15 cellular contexts compared by ENCODE assay signal in genomic region chr22:16602224-16602727, GRCh38. TPM values are rescaled to one million over a fixed set of nuclear protein-coding genes. Genes with fewer than 3 reads are reported as not detected.
DNase-seq lines count a peak whose midpoint lies in the region; ATAC-seq and TF ChIP-seq lines count a peak whose summit lies in the region.
"Not testable (repeated sequence)": the region's sequence is repeated elsewhere in the genome, so short reads cannot be mapped to it uniquely, and the experiment has no call there.
"Had no signal": no experiment of that assay in that cellular context is flagged by ENCODE, and none has a peak within 500 bp of the region (broad histone marks: within the 10 kb centered on the region; RNA-seq: fewer than 3 reads in every experiment).

No MANE protein-coding gene starts in this region.

- TF ChIP-seq EP300 in sigmoid colon (IDR thresholded peaks at IDR 0.05); transverse colon (IDR thresholded peaks at IDR 0.05; ENCODE audit: low read depth): not testable (repeated sequence)

- H3K9me3 ChIP-seq in body of pancreas; mesenchymal stem cell (ENCODE audit: control insufficient read depth, low read length); sigmoid colon; transverse colon: not testable (repeated sequence)

- H3K27me3 ChIP-seq in body of pancreas; mesenchymal stem cell (ENCODE audit: control insufficient read depth in 1 of 2, insufficient read depth in 1 of 2, low read length in 2 of 2): not testable (repeated sequence)
- peaks cover 11 to 75% (median 22%) of the 10 kb centered on the region in 3 donors for H3K27me3 ChIP-seq in sigmoid colon
- H3K27me3 ChIP-seq in transverse colon: peaks cover 42% of the 10 kb centered on the region

- 2 to 7% methylated on average over 3 to 63 of the region's 70 CpGs for WGBS in body of pancreas, 2 donors
- 95% methylated on average over 46 of the region's 70 CpGs for WGBS in mesenchymal stem cell
- WGBS in sigmoid colon, 2 donors: 4 to 34% methylated on average over 70 of the region's 70 CpGs
- WGBS in transverse colon (ENCODE audit: low coverage in 1 of 2), 2 donors: 62% methylated on average over 39 of the region's 70 CpGs; no CpG with 5 or more reads in 1 of the 2 donors

- peak overlapping the region; percentile 79 to 88 for H3K4me3 Mint-ChIP-seq in CD14-positive monocyte

- intact Hi-C loops in CD14-positive monocyte (cut with micrococcal nuclease); body of pancreas (cut with DNase I); sigmoid colon (cut with DNase I); transverse colon (cut with DNase I; ENCODE audit: low total_unique reads): not testable (repeated sequence)

- DNase-seq in CD14-positive monocyte (ENCODE audit: low spot score); body of pancreas; fibroblast of the aortic adventitia (ENCODE audit: low read depth); mesenchymal stem cell; sigmoid colon; transverse colon: not testable (repeated sequence)
- DNase-seq in KBM-7: peak; percentile 10
- peak; percentile 25 for DNase-seq in activated CD8-positive, alpha-beta memory T cell treated with anti-CD3 and anti-CD28 coated beads, Interleukin-2, amount 50 U/mL, for 4 hours

- in situ Hi-C loops in KBM-7 (cut with MboI; ENCODE audit: low pct_unique_long_range_greater_than_20kb, low sequenced_read_pairs); transverse colon (cut with MboI; ENCODE audit: low pct_ligation_motif_present in 1 of 4, low pct_unique_long_range_greater_than_20kb in 1 of 4, low sequenced_read_pairs in 3 of 4): not testable (repeated sequence)

- H2BK5ac ChIP-seq in mesenchymal stem cell (ENCODE audit: low read depth, low read length, poor library complexity, severe bottlenecking): not testable (repeated sequence)

- not testable (repeated sequence) for H3K4me3 ChIP-seq in body of pancreas
- peak overlapping the region; percentile 63 for H3K4me3 ChIP-seq in fibroblast of the aortic adventitia (ENCODE audit: low read depth, low read length)
- peak overlapping the region in 1 of 2 experiments; percentile 80 for H3K4me3 ChIP-seq in mesenchymal stem cell (ENCODE audit: insufficient read depth in 1 of 2, low read depth in 1 of 2, low read length in 2 of 2)
- H3K4me3 ChIP-seq in sigmoid colon: peak overlapping the region; percentile 37 to 54 (median 49)
- peak overlapping the region in 2 of 4 donors; percentile 34 to 46 for H3K4me3 ChIP-seq in transverse colon

- H4K91ac ChIP-seq in mesenchymal stem cell (ENCODE audit: low read length): not testable (repeated sequence)

- peaks cover 61 to 85% (median 74%) of the 10 kb centered on the region in 3 donors for H3K27me3 Mint-ChIP-seq in CD14-positive monocyte (ENCODE audit: low read depth in 3 of 3)

- H2AFZ ChIP-seq in mesenchymal stem cell (ENCODE audit: low read depth, low read length): not testable (repeated sequence)

- H3K9me3 Mint-ChIP-seq in CD14-positive monocyte: peaks cover 0 to 24% (median 13%) of the 10 kb centered on the region in 7 donors

- not testable (repeated sequence) for H3K23ac ChIP-seq in mesenchymal stem cell (ENCODE audit: low read length in 2 of 2)

- H3K4me1 Mint-ChIP-seq in CD14-positive monocyte: peaks cover 26% of the 10 kb centered on the region

- peak overlapping the region in 2 of 7 donors; percentile 18 to 74 for H3K27ac Mint-ChIP-seq in CD14-positive monocyte

- not testable (repeated sequence) for TF ChIP-seq CTCF in CD14-positive monocyte (IDR thresholded peaks at IDR 0.05); body of pancreas (IDR thresholded peaks at IDR 0.05); fibroblast of the aortic adventitia (IDR thresholded peaks at IDR 0.05; ENCODE audit: insufficient read depth, low read length); sigmoid colon (IDR thresholded peaks at IDR 0.05); transverse colon (IDR thresholded peaks at IDR 0.05)

- H4K8ac ChIP-seq in mesenchymal stem cell (ENCODE audit: low read length): not testable (repeated sequence)

- not testable (repeated sequence) for H2BK15ac ChIP-seq in mesenchymal stem cell (ENCODE audit: low read depth, poor library complexity, severe bottlenecking)

- peaks cover 0 to 15% of the 10 kb centered on the region in 2 donors for H3K36me3 Mint-ChIP-seq in CD14-positive monocyte

- H2BK120ac ChIP-seq in mesenchymal stem cell (ENCODE audit: low read depth, low read length): not testable (repeated sequence)

- peak; percentile 17 for ATAC-seq in body of pancreas

- not testable (repeated sequence) for H2BK12ac ChIP-seq in mesenchymal stem cell (ENCODE audit: low read length in 2 of 2)

- not testable (repeated sequence) for H3K4ac ChIP-seq in mesenchymal stem cell (ENCODE audit: low read depth in 1 of 2, low read length in 2 of 2)

- not testable (repeated sequence) for H2AK5ac ChIP-seq in mesenchymal stem cell (ENCODE audit: low read length, severe bottlenecking)

- not testable (repeated sequence) for H3K36me3 ChIP-seq in body of pancreas (replicated peaks in 1 of 2; ENCODE audit: insufficient read depth in 1 of 2, low read depth in 2 of 2); mesenchymal stem cell (ENCODE audit: control insufficient read depth in 1 of 2, insufficient read depth in 2 of 2, low read depth in 1 of 2, low read length in 2 of 2); sigmoid colon; transverse colon

- not testable (repeated sequence) for H3K14ac ChIP-seq in mesenchymal stem cell (ENCODE audit: low read length in 2 of 2)

- H3K18ac ChIP-seq in mesenchymal stem cell (ENCODE audit: low read depth in 1 of 2, low read length in 2 of 2): not testable (repeated sequence)

- H3K9ac ChIP-seq in mesenchymal stem cell (ENCODE audit: low read length): peak overlapping the region; percentile 81

- TF ChIP-seq POLR2A in body of pancreas (IDR thresholded peaks at IDR 0.05); sigmoid colon (IDR thresholded peaks at IDR 0.05); transverse colon (IDR thresholded peaks at IDR 0.05): not testable (repeated sequence)

- H3K4me2 ChIP-seq in mesenchymal stem cell (ENCODE audit: low read length, poor library complexity, severe bottlenecking): not testable (repeated sequence)

- H3K27ac ChIP-seq in body of pancreas: peak overlapping the region in 1 of 4 donors; percentile 61
- not testable (repeated sequence) for H3K27ac ChIP-seq in mesenchymal stem cell (ENCODE audit: low read length, poor library complexity, severe bottlenecking)
- peak overlapping the region; percentile 63 to 83 (median 76) for H3K27ac ChIP-seq in sigmoid colon
- peak overlapping the region; percentile 12 to 75 (median 65) for H3K27ac ChIP-seq in transverse colon

- not testable (repeated sequence) for H3K79me1 ChIP-seq in mesenchymal stem cell (replicated peaks; ENCODE audit: low read length, poor library complexity, severe bottlenecking)

- not testable (repeated sequence) for H3K4me1 ChIP-seq in body of pancreas; mesenchymal stem cell (ENCODE audit: control insufficient read depth, insufficient read depth, low read depth, low read length); sigmoid colon; transverse colon

RNA-seq across cellular contexts. Expression of gene CCT8L2, which starts 9.7 kb away (rescaled TPM):
- polyA plus RNA-seq in CD14-positive monocyte: not detected
- not detected for total RNA-seq in body of pancreas
- total RNA-seq in fibroblast of the aortic adventitia (ENCODE audit: low replicate concordance): not detected in 2 replicates
- polyA plus RNA-seq in mesenchymal stem cell (2013, experiment 1 of 2): not detected
- polyA plus RNA-seq in mesenchymal stem cell (2013, experiment 2 of 2): not detected
- total RNA-seq in sigmoid colon: not detected
- polyA plus RNA-seq in sigmoid colon: not detected
- not detected for total RNA-seq in transverse colon
- total RNA-seq: astrocyte, Calu3, chondrocyte, M059J, occipital lobe, RPMI7951 had no signal
- polyA plus RNA-seq: SK-N-SH had no signal
